1 cellular context compared by ENCODE assay signal in the genomic region with DNA sequence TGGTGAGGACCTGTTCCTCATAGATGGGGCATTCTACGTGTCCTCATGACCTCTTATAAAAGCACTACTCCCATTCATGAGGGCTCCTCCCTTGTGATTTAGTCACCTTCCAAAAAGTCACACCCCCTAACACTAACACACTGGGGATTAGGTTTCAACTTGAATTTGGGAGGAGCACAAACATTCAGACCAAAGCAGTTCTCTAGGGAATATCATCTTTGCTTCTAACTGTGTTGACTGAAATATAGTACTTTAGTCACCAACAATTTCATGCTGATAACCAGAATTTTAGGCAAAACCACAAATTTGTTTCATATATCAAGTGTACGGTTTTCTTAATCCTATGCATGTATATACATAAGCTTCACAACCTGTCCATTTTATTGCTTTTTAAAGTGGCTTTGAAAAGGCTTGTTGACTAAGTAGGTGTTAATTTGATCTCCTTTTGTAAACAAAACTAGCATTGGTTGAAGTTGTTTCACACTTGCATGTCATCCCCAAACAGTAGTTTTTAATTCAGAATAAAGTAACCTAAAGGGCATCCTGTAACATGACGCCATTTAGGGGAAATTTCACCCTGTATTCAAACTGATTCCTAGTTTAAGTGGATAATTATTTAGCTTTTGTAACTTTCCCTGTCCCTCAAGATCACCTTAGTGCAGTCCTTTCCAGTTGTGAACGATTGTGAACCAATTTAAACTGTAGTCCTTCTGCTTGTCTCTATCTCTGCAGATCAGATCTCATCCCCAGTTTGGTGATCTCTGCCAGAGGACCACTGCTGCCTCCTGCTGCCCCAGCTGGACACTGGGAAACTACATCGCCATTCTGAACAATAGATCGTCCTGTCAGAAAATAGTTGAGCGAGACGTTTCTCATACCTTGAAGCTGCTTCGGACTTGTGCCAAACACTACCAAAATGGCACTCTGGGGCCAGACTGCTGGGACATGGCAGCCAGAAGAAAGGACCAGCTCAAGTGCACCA.
TF ChIP-seq lines count a peak whose summit lies in the region.

No MANE protein-coding gene starts in this region.

TF ChIP-seq in K562, 482 proteins besides CTCF, POLR2A, EP300 and RAD21:
- TF ChIP-seq KDM4B (IDR thresholded peaks at IDR 0.05; ENCODE audit: borderline replicate concordance in 2 of 2, low read depth in 1 of 2) (no peak), ZNF584 (CRISPR knock-in tag; IDR thresholded peaks at IDR 0.05; ENCODE audit: low read depth) (no peak), ZKSCAN8 (CRISPR knock-in tag; IDR thresholded peaks at IDR 0.05) (no peak), KLF16 (IDR thresholded peaks at IDR 0.05) (no peak), ZNF347 (CRISPR knock-in tag; IDR thresholded peaks at IDR 0.05; ENCODE audit: low read depth) (no peak), PRMT5 (CRISPR knock-in tag; IDR thresholded peaks at IDR 0.05) (no peak), ZEB2 (IDR thresholded peaks at IDR 0.05) (no peak), TCF3 (CRISPR knock-in tag; IDR thresholded peaks at IDR 0.05) (no peak), ZNF583 (CRISPR knock-in tag; IDR thresholded peaks at IDR 0.05) (no peak)
- TF ChIP-seq, protein P1, sequence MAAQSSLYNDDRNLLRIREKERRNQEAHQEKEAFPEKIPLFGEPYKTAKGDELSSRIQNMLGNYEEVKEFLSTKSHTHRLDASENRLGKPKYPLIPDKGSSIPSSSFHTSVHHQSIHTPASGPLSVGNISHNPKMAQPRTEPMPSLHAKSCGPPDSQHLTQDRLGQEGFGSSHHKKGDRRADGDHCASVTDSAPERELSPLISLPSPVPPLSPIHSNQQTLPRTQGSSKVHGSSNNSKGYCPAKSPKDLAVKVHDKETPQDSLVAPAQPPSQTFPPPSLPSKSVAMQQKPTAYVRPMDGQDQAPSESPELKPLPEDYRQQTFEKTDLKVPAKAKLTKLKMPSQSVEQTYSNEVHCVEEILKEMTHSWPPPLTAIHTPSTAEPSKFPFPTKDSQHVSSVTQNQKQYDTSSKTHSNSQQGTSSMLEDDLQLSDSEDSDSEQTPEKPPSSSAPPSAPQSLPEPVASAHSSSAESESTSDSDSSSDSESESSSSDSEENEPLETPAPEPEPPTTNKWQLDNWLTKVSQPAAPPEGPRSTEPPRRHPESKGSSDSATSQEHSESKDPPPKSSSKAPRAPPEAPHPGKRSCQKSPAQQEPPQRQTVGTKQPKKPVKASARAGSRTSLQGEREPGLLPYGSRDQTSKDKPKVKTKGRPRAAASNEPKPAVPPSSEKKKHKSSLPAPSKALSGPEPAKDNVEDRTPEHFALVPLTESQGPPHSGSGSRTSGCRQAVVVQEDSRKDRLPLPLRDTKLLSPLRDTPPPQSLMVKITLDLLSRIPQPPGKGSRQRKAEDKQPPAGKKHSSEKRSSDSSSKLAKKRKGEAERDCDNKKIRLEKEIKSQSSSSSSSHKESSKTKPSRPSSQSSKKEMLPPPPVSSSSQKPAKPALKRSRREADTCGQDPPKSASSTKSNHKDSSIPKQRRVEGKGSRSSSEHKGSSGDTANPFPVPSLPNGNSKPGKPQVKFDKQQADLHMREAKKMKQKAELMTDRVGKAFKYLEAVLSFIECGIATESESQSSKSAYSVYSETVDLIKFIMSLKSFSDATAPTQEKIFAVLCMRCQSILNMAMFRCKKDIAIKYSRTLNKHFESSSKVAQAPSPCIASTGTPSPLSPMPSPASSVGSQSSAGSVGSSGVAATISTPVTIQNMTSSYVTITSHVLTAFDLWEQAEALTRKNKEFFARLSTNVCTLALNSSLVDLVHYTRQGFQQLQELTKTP (IDR thresholded peaks at IDR 0.05; ENCODE audit: low read depth in 1 of 2, partially characterized antibody in 2 of 2), result no peak
- TF ChIP-seq, protein P2, sequence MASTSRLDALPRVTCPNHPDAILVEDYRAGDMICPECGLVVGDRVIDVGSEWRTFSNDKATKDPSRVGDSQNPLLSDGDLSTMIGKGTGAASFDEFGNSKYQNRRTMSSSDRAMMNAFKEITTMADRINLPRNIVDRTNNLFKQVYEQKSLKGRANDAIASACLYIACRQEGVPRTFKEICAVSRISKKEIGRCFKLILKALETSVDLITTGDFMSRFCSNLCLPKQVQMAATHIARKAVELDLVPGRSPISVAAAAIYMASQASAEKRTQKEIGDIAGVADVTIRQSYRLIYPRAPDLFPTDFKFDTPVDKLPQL (IDR thresholded peaks at IDR 0.05; ENCODE audit: extremely low read depth, insufficient read length), result no peak
- TF ChIP-seq, protein P3, sequence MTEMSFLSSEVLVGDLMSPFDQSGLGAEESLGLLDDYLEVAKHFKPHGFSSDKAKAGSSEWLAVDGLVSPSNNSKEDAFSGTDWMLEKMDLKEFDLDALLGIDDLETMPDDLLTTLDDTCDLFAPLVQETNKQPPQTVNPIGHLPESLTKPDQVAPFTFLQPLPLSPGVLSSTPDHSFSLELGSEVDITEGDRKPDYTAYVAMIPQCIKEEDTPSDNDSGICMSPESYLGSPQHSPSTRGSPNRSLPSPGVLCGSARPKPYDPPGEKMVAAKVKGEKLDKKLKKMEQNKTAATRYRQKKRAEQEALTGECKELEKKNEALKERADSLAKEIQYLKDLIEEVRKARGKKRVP (CRISPR knock-in tag; IDR thresholded peaks at IDR 0.05), result no peak
- TF ChIP-seq, protein P4, sequence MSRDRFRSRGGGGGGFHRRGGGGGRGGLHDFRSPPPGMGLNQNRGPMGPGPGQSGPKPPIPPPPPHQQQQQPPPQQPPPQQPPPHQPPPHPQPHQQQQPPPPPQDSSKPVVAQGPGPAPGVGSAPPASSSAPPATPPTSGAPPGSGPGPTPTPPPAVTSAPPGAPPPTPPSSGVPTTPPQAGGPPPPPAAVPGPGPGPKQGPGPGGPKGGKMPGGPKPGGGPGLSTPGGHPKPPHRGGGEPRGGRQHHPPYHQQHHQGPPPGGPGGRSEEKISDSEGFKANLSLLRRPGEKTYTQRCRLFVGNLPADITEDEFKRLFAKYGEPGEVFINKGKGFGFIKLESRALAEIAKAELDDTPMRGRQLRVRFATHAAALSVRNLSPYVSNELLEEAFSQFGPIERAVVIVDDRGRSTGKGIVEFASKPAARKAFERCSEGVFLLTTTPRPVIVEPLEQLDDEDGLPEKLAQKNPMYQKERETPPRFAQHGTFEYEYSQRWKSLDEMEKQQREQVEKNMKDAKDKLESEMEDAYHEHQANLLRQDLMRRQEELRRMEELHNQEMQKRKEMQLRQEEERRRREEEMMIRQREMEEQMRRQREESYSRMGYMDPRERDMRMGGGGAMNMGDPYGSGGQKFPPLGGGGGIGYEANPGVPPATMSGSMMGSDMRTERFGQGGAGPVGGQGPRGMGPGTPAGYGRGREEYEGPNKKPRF (IDR thresholded peaks at IDR 0.05; ENCODE audit: low read depth, low read length), result no peak
TF ChIP-seq in K562: peak in this region for 0.
